30 cellular contexts compared by ENCODE assay signal in genomic region chr3:124566701-124567100, GRCh38.
"Had no signal": no experiment of that assay in that cellular context is flagged by ENCODE, and none has a peak within 500 bp of the region (broad histone marks: within the 10 kb centered on the region; RNA-seq: fewer than 3 reads in every experiment).

No MANE protein-coding gene starts in this region.

- H3K27ac ChIP-seq: neural progenitor cell, ovary, parathyroid adenoma, psoas muscle, right lobe of liver, sigmoid colon, skin epidermis, spleen, stomach, thoracic aorta, thyroid gland, tibial nerve, upper lobe of left lung, vagina had no signal

- H3K27me3 ChIP-seq: neural progenitor cell, ovary, right lobe of liver, sigmoid colon, spleen, stomach, thyroid gland, tibial nerve, upper lobe of left lung, vagina had no signal

- H3K4me3 Mint-ChIP-seq: naive thymus-derived CD4-positive, alpha-beta T cell; natural killer cell; nephron; neural progenitor cell; stimulated activated effector memory CD8-positive, alpha-beta T cell treated with anti-CD3 and anti-CD28 coated beads, Interleukin-12 subunit alpha, Interleukin-12 subunit beta, amount 100 ng/mL, for 72 hours; stimulated activated naive CD8-positive, alpha-beta T cell treated with anti-CD3 and anti-CD28 coated beads, Interleukin-15, Interleukin-2, amounts not matched to agents 100 ng/mL and 50 ng/mL, for 24 hours had no signal

- H3K4me1 ChIP-seq: parathyroid adenoma, psoas muscle, vagina had no signal

- H3K27ac Mint-ChIP-seq: natural killer cell; neural progenitor cell; progenitor cell of endocrine pancreas; stimulated activated effector memory CD8-positive, alpha-beta T cell treated with anti-CD3 and anti-CD28 coated beads, Interleukin-12 subunit alpha, Interleukin-12 subunit beta, amount 100 ng/mL, for 72 hours; stimulated activated naive CD8-positive, alpha-beta T cell treated with anti-CD3 and anti-CD28 coated beads, Interleukin-15, Interleukin-2, amounts not matched to agents 100 ng/mL and 50 ng/mL, for 24 hours had no signal

- H3K4me3 ChIP-seq: neural progenitor cell, ovary, psoas muscle, right lobe of liver, sigmoid colon, skin epidermis, smooth muscle cell, spleen, stomach, thoracic aorta, thyroid gland, tibial nerve, upper lobe of left lung, vagina had no signal

- H3K36me3 ChIP-seq: neural progenitor cell, ovary, right lobe of liver, sigmoid colon, stomach, thyroid gland, tibial nerve, upper lobe of left lung, vagina had no signal

- H3K4me1 Mint-ChIP-seq: stimulated activated effector memory CD8-positive, alpha-beta T cell treated with anti-CD3 and anti-CD28 coated beads, Interleukin-12 subunit alpha, Interleukin-12 subunit beta, amount 100 ng/mL, for 72 hours had no signal

- DNase-seq: naive thymus-derived CD4-positive, alpha-beta T cell; natural killer cell; occipital lobe; ovary; posterior cingulate gyrus; psoas muscle; right cardiac atrium; right lobe of liver; sigmoid colon; spleen; stimulated activated CD4-positive, alpha-beta T cell treated with anti-CD3 and anti-CD28 coated beads, Interleukin-12 subunit alpha, Interleukin-12 subunit beta, amount 100 ng/mL, for 4 hours; stimulated activated CD4-positive, alpha-beta T cell treated with anti-CD3 and anti-CD28 coated beads, Interleukin-1b, Interleukin-23, amount 100 ng/mL, for 48 hours; stimulated activated CD4-positive, alpha-beta T cell treated with anti-CD3 and anti-CD28 coated beads, Interleukin-4, amount 100 ng/mL, for 1 hour; stimulated activated CD4-positive, alpha-beta T cell treated with anti-CD3 and anti-CD28 coated beads, Interleukin-4, amount 100 ng/mL, for 4 hours; stimulated activated naive CD4-positive, alpha-beta T cell treated with Interleukin-2 at 50 U/mL for 16 hours; stomach; trophoblast cell; upper lobe of left lung had no signal

- H3K9me3 Mint-ChIP-seq: natural killer cell; nephron; neural progenitor cell; stimulated activated effector memory CD8-positive, alpha-beta T cell treated with anti-CD3 and anti-CD28 coated beads, Interleukin-12 subunit alpha, Interleukin-12 subunit beta, amount 100 ng/mL, for 72 hours; stimulated activated naive CD8-positive, alpha-beta T cell treated with anti-CD3 and anti-CD28 coated beads, Interleukin-15, Interleukin-2, amounts not matched to agents 100 ng/mL and 50 ng/mL, for 24 hours had no signal

- H3K27me3 Mint-ChIP-seq: progenitor cell of endocrine pancreas had no signal

- H3K9me3 ChIP-seq: ovary, psoas muscle, right lobe of liver, sigmoid colon, spleen, stomach, thoracic aorta, thyroid gland, tibial nerve, upper lobe of left lung, vagina had no signal

- H3K9ac ChIP-seq: neural progenitor cell, parathyroid adenoma had no signal

- H3K36me3 Mint-ChIP-seq: naive thymus-derived CD4-positive, alpha-beta T cell; natural killer cell; neural progenitor cell; stimulated activated effector memory CD8-positive, alpha-beta T cell treated with anti-CD3 and anti-CD28 coated beads, Interleukin-12 subunit alpha, Interleukin-12 subunit beta, amount 100 ng/mL, for 72 hours had no signal

- ATAC-seq: naive thymus-derived CD4-positive, alpha-beta T cell; natural killer cell; right cardiac atrium; right lobe of liver; stimulated activated effector memory CD8-positive, alpha-beta T cell treated with anti-CD3 and anti-CD28 coated beads, Interleukin-12 subunit alpha, Interleukin-12 subunit beta, amount 100 ng/mL, for 72 hours had no signal
